ENCODE assay signal across 10 cellular contexts in genomic region chr3:124791639-124792111, GRCh38.
DNase-seq lines count a peak whose midpoint lies in the region; ATAC-seq and TF ChIP-seq lines count a peak whose summit lies in the region.
"Had no signal": no experiment of that assay in that cellular context is flagged by ENCODE, and none has a peak within 500 bp of the region (broad histone marks: within the 10 kb centered on the region; RNA-seq: fewer than 3 reads in every experiment).

No MANE protein-coding gene starts in this region.

- H3K9me3 Mint-ChIP-seq in WTC11, result no peaks in the 10 kb centered on the region

- TF ChIP-seq CTCF in WTC11 (IDR thresholded peaks at IDR 0.05) (no peak), cardiac muscle cell (IDR thresholded peaks at IDR 0.05; ENCODE audit: low read depth, low read length) (no peak)

- POLR2A ChIA-PET in WTC11 (lab: Charles Lee), result no interaction called here

- CTCF ChIA-PET in WTC11 (lab: Charles Lee), result interaction anchor here (1.2 to 1.8 kb wide), 2 partner anchors 31 to 110 kb away, joined by 3 to 7 read pairs; no protein-coding TSS in a partner anchor

- H3K4me3 ChIP-seq in cardiac muscle cell, result no peak overlapping the region
- H3K4me3 ChIP-seq in skeletal muscle satellite cell (ENCODE audit: low read length), result peak overlapping the region; percentile 29

- peak overlapping the region; percentile 10 for H3K27ac ChIP-seq in cardiac muscle cell
- H3K27ac ChIP-seq: WERI-Rb-1 had no signal

- no peaks in the 10 kb centered on the region for H3K9me3 ChIP-seq in cardiac muscle cell (ENCODE audit: low read depth)
- H3K9me3 ChIP-seq in skeletal muscle satellite cell (replicated peaks; ENCODE audit: low read length), result no peaks in the 10 kb centered on the region

- peak overlapping the region; percentile 53 for H3K4me2 ChIP-seq in skeletal muscle satellite cell (ENCODE audit: low read length)

- peak overlapping the region; percentile 58 for H3K9ac ChIP-seq in skeletal muscle satellite cell (ENCODE audit: low read depth, low read length)

- peak; percentile 98 for DNase-seq in GM04504 (ENCODE audit: low read depth)
- no peak for DNase-seq in WTC11 (ENCODE audit: low spot score)
- DNase-seq in cardiac muscle cell (ENCODE audit: low read depth in 1 of 2, low spot score in 1 of 2), result peak in 1 of 2 donors; percentile 92
- DNase-seq in effector CD4-positive, alpha-beta T cell, result no peak
- no peak for DNase-seq in foreskin melanocyte
- DNase-seq in NCI-H69 (lab: John Stamatoyannopoulos, UW), result no peak
- DNase-seq: NCI-H146, WERI-Rb-1 had no signal

- peak overlapping the region; percentile 26 for H3K27ac Mint-ChIP-seq in WTC11

- peaks cover 65% of the 10 kb centered on the region for H3K36me3 Mint-ChIP-seq in WTC11

- H3K36me3 ChIP-seq in cardiac muscle cell, result no peaks in the 10 kb centered on the region
- H3K36me3 ChIP-seq in skeletal muscle satellite cell (ENCODE audit: insufficient read depth, low read length), result peaks cover 26% of the 10 kb centered on the region
- H3K36me3 ChIP-seq: WERI-Rb-1 had no signal

- H3K4me1 ChIP-seq in cardiac muscle cell (ENCODE audit: low read depth) (peaks cover 10% of the 10 kb centered on the region), skeletal muscle satellite cell (ENCODE audit: control insufficient read depth, insufficient read depth, low read length) (peaks cover 48% of the 10 kb centered on the region)

- H3K27me3 Mint-ChIP-seq in WTC11 (ENCODE audit: low read depth), result no peaks in the 10 kb centered on the region

- H3K27me3 ChIP-seq in cardiac muscle cell (no peaks in the 10 kb centered on the region), skeletal muscle satellite cell (ENCODE audit: control insufficient read depth, insufficient read depth, low read length) (no peaks in the 10 kb centered on the region)

- H3K4me3 Mint-ChIP-seq in WTC11, result no peak overlapping the region

- H3K4me1 Mint-ChIP-seq in WTC11, result peaks cover 4% of the 10 kb centered on the region

- ATAC-seq in WTC11, result no peak
- no peak for ATAC-seq in GM19035 (IDR thresholded peaks at IDR 0.05; ENCODE audit: unreplicated experiment)

TF ChIP-seq in WTC11, 78 proteins besides CTCF, POLR2A, EP300 and RAD21 (continues in another document):
- no peak for TF ChIP-seq ZBTB21 (CRISPR knock-in tag; IDR thresholded peaks at IDR 0.05; ENCODE audit: borderline replicate concordance)
- no peak for TF ChIP-seq CDX4 (CRISPR knock-in tag; IDR thresholded peaks at IDR 0.05; ENCODE audit: borderline replicate concordance)
- no peak for TF ChIP-seq ZMAT4 (CRISPR knock-in tag; IDR thresholded peaks at IDR 0.05)
- no peak for TF ChIP-seq ZNF138 (CRISPR knock-in tag; conservative IDR thresholded peaks at IDR 0.05)
- no peak for TF ChIP-seq ATF6 (CRISPR knock-in tag; IDR thresholded peaks at IDR 0.05)
- TF ChIP-seq JAZF1 (CRISPR knock-in tag; IDR thresholded peaks at IDR 0.05), result no peak
- no peak for TF ChIP-seq ZNF512 (CRISPR knock-in tag; IDR thresholded peaks at IDR 0.05; ENCODE audit: borderline replicate concordance)
- TF ChIP-seq ZNF416 (CRISPR knock-in tag; IDR thresholded peaks at IDR 0.05), result no peak
- no peak for TF ChIP-seq GTF2I (CRISPR knock-in tag; conservative IDR thresholded peaks at IDR 0.05)
- TF ChIP-seq RORB (CRISPR knock-in tag; IDR thresholded peaks at IDR 0.05), result no peak
- TF ChIP-seq ZNF671 (CRISPR knock-in tag; IDR thresholded peaks at IDR 0.05), result no peak
- no peak for TF ChIP-seq ERG (CRISPR knock-in tag; IDR thresholded peaks at IDR 0.05)
- no peak for TF ChIP-seq FOXJ3 (CRISPR knock-in tag; IDR thresholded peaks at IDR 0.05; ENCODE audit: borderline replicate concordance)
- no peak for TF ChIP-seq ZNF219 (CRISPR knock-in tag; IDR thresholded peaks at IDR 0.05; ENCODE audit: borderline replicate concordance)
- no peak for TF ChIP-seq E2F1 (CRISPR knock-in tag; IDR thresholded peaks at IDR 0.05)
- TF ChIP-seq ZNF263 (CRISPR knock-in tag; IDR thresholded peaks at IDR 0.05; ENCODE audit: low read depth), result no peak
- no peak for TF ChIP-seq AR (CRISPR knock-in tag; IDR thresholded peaks at IDR 0.05)
- TF ChIP-seq ETV6 (CRISPR knock-in tag; IDR thresholded peaks at IDR 0.05), result no peak
